14 cellular contexts compared by ENCODE assay signal in the genomic region with DNA sequence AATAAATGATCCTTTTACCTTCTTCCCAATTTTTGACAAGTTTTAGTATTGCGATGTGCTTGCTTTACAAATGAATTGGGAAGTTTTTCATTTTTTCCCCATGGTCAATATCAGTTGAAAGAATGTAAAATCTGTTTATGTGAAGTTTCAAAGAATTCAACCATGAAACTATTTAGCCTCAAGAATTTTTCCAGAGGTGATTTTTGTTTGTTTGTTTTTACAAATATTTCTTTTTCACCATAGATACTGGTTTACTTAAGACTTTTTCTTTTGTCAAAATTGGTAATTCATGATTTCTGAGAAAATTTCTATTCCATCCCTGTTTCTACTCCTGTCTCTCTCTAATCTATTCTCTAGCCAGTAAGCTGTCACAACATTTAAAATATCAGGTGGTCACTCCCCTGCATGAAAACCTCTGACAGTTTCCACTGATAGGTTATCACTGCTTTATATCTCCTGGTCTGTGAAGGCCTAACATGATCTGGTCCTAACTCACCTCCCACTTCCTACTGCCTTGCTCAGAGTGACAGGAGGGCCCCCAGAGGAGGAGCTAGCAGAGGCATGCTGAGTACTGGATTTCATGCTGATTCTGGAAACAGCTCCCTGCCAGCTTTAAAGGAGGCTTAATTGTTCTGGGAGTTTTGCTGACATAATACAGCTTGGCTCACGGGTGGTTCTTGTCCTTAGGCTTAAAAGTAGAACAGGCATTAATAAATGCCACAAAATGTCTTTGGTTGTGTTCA. TPM values are rescaled to one million over a fixed set of nuclear protein-coding genes. Genes with fewer than 3 reads are reported as not detected.
DNase-seq lines count a peak whose midpoint lies in the region; ATAC-seq and TF ChIP-seq lines count a peak whose summit lies in the region.
"Had no signal": no experiment of that assay in that cellular context is flagged by ENCODE, and none has a peak within 500 bp of the region (broad histone marks: within the 10 kb centered on the region; RNA-seq: fewer than 3 reads in every experiment).

No MANE protein-coding gene starts in this region.

- H3K27me3 Mint-ChIP-seq in activated T-cell treated with anti-CD3 and anti-CD28 coated beads, Interleukin-2, amount 50 U/mL, for 72 hours (ENCODE audit: low read depth), result peaks cover 23% of the 10 kb centered on the region

- H3K27ac Mint-ChIP-seq in activated T-cell treated with anti-CD3 and anti-CD28 coated beads, Interleukin-2, amount 50 U/mL, for 72 hours, result no peak overlapping the region
- H3K27ac Mint-ChIP-seq: activated naive CD4-positive, alpha-beta T cell treated with anti-CD3 and anti-CD28 coated beads for 36 hours had no signal

- WGBS in right cardiac atrium, result 56% methylated on average over 2 of the region's 2 CpGs

- H3K9ac ChIP-seq in adipocyte (ENCODE audit: low read length), result no peak overlapping the region

- H3K9me3 ChIP-seq in right atrium auricular region (no peaks in the 10 kb centered on the region), adipocyte (ENCODE audit: control insufficient read depth, low read length) (no peaks in the 10 kb centered on the region), right cardiac atrium (ENCODE audit: control insufficient read depth, low read length) (no peaks in the 10 kb centered on the region), upper lobe of right lung (no peaks in the 10 kb centered on the region)
- H3K9me3 ChIP-seq: neutrophil had no signal

- H3K4me1 ChIP-seq in right atrium auricular region (peaks cover 0 to 11% of the 10 kb centered on the region in 2 donors), adipocyte (ENCODE audit: control insufficient read depth, insufficient read depth, low read length) (no peaks in the 10 kb centered on the region), right cardiac atrium (ENCODE audit: control insufficient read depth, insufficient read depth, low read length) (peaks cover 2% of the 10 kb centered on the region), upper lobe of right lung (no peaks in the 10 kb centered on the region)

- H3K36me3 Mint-ChIP-seq in activated T-cell treated with anti-CD3 and anti-CD28 coated beads, Interleukin-2, amount 50 U/mL, for 72 hours (ENCODE audit: insufficient read depth in 2 of 2), result no peaks in the 10 kb centered on the region

- intact Hi-C loops in Right ventricle myocardium inferior (cut with DNase I), result no loop called here
- intact Hi-C loops in right cardiac atrium (cut with DNase I), result loop anchor here in 2 of 4 donors (10.0 kb wide), 2 partner anchors 118 to 258 kb away; a partner anchor contains a TSS
- intact Hi-C loops in upper lobe of right lung (cut with DNase I), result no loop called here

- ATAC-seq in Right ventricle myocardium inferior (peak; percentile 74), right cardiac atrium (peak; percentile 60 to 62), upper lobe of right lung (peak; percentile 66), HG02870 (IDR thresholded peaks at IDR 0.05; ENCODE audit: unreplicated experiment) (no peak), HG03460 (IDR thresholded peaks at IDR 0.05; ENCODE audit: unreplicated experiment) (no peak)
- no peak for ATAC-seq in activated T-cell treated with anti-CD3 and anti-CD28 coated beads, Interleukin-2, amount 50 U/mL, for 72 hours (replicated peaks in 1 of 2)

- H3K9me3 Mint-ChIP-seq in activated T-cell treated with anti-CD3 and anti-CD28 coated beads, Interleukin-2, amount 50 U/mL, for 72 hours, result no peaks in the 10 kb centered on the region
- H3K9me3 Mint-ChIP-seq: activated naive CD4-positive, alpha-beta T cell treated with anti-CD3 and anti-CD28 coated beads for 36 hours had no signal

- DNase-seq in Right ventricle myocardium inferior (ENCODE audit: missing footprints) (no peak), right atrium auricular region (ENCODE audit: low spot score) (no peak), adipocyte (ENCODE audit: low read depth) (peak; percentile 70), right cardiac atrium (no peak), upper lobe of right lung (no peak)
- no peak for DNase-seq in activated T-cell treated with anti-CD3 and anti-CD28 coated beads, Interleukin-2, amount 50 U/mL, for 72 hours
- DNase-seq: activated CD4-positive, alpha-beta T cell treated with anti-CD3 and anti-CD28 coated beads for 48 hours; activated naive CD4-positive, alpha-beta T cell treated with anti-CD3 and anti-CD28 coated beads for 36 hours; GDM1; kidney; NCI-H524 treated with DMSO at 0.1 percent for 48 hours had no signal

- no peaks in the 10 kb centered on the region for H3K4me1 Mint-ChIP-seq in activated T-cell treated with anti-CD3 and anti-CD28 coated beads, Interleukin-2, amount 50 U/mL, for 72 hours (ENCODE audit: low read depth)

- TF ChIP-seq CTCF in right atrium auricular region (IDR thresholded peaks at IDR 0.05), result no peak
- TF ChIP-seq CTCF in upper lobe of right lung (IDR thresholded peaks at IDR 0.05), result no peak

- H3K27me3 ChIP-seq in right atrium auricular region, result no peaks in the 10 kb centered on the region
- H3K27me3 ChIP-seq in adipocyte (replicated peaks; ENCODE audit: control insufficient read depth, insufficient read depth, low read length), result no peaks in the 10 kb centered on the region
- no peaks in the 10 kb centered on the region for H3K27me3 ChIP-seq in right cardiac atrium (ENCODE audit: control insufficient read depth, insufficient read depth)
- no peaks in the 10 kb centered on the region for H3K27me3 ChIP-seq in upper lobe of right lung

- peak overlapping the region in 1 of 2 donors; percentile 1 for H3K27ac ChIP-seq in right atrium auricular region
- no peak overlapping the region for H3K27ac ChIP-seq in right cardiac atrium (ENCODE audit: low read length)
- no peak overlapping the region for H3K27ac ChIP-seq in upper lobe of right lung
- H3K27ac ChIP-seq: neutrophil had no signal

- no peak overlapping the region for H3K4me3 ChIP-seq in right atrium auricular region
- no peak overlapping the region for H3K4me3 ChIP-seq in adipocyte (ENCODE audit: low read length)
- H3K4me3 ChIP-seq in right cardiac atrium (ENCODE audit: low read length), result no peak overlapping the region
- H3K4me3 ChIP-seq in upper lobe of right lung, result no peak overlapping the region

- H3K4me3 Mint-ChIP-seq in activated T-cell treated with anti-CD3 and anti-CD28 coated beads, Interleukin-2, amount 50 U/mL, for 72 hours, result no peak overlapping the region
- H3K4me3 Mint-ChIP-seq: activated naive CD4-positive, alpha-beta T cell treated with anti-CD3 and anti-CD28 coated beads for 36 hours had no signal

- no peaks in the 10 kb centered on the region for H3K36me3 ChIP-seq in right atrium auricular region
- no peaks in the 10 kb centered on the region for H3K36me3 ChIP-seq in adipocyte (ENCODE audit: control insufficient read depth, insufficient read depth, low read length, severe bottlenecking)
- no peaks in the 10 kb centered on the region for H3K36me3 ChIP-seq in upper lobe of right lung
- H3K36me3 ChIP-seq: neutrophil had no signal

RNA-seq across cellular contexts. Expression of a gene that starts 7.6 kb away (rescaled TPM):
- not detected for total RNA-seq in Right ventricle myocardium inferior
- total RNA-seq in right atrium auricular region, result not detected
- not detected for total RNA-seq in right cardiac atrium
- not detected for polyA plus RNA-seq in right cardiac atrium
- total RNA-seq in upper lobe of right lung, result not detected
- total RNA-seq in activated T-cell treated with anti-CD3 and anti-CD28 coated beads, Interleukin-2, amount 50 U/mL, for 72 hours, result not detected
- total RNA-seq: activated naive CD4-positive, alpha-beta T cell treated with anti-CD3 and anti-CD28 coated beads for 36 hours; kidney had no signal

RNA-seq across cellular contexts. Expression of a gene that starts 14.5 kb away (rescaled TPM):
- 41.6 TPM for total RNA-seq in Right ventricle myocardium inferior
- total RNA-seq in right atrium auricular region, result 10 to 100 TPM; 76.3 to 78.3 TPM
- 10 to 100 TPM; 40.5 to 49.7 (median 42.9) TPM for total RNA-seq in right cardiac atrium
- 46.1 TPM for polyA plus RNA-seq in right cardiac atrium
- total RNA-seq in upper lobe of right lung, result 83.8 TPM
- not detected for total RNA-seq in activated T-cell treated with anti-CD3 and anti-CD28 coated beads, Interleukin-2, amount 50 U/mL, for 72 hours
- total RNA-seq: activated naive CD4-positive, alpha-beta T cell treated with anti-CD3 and anti-CD28 coated beads for 36 hours had no signal

Comparison
In these comparisons a context has a peak if more than half of its experiments do, and no peak if none do; other contexts are left out.
1. ATAC-seq: peak in Right ventricle myocardium inferior (single experiment), right cardiac atrium (2 of 2) and upper lobe of right lung (single experiment); none in HG02870 (single experiment), activated T-cell treated with anti-CD3 and anti-CD28 coated beads, Interleukin-2, amount 50 U/mL, for 72 hours (0 of 2) and HG03460 (single experiment).
2. RNA of a gene that starts 14.5 kb away (total RNA-seq): 83.8 TPM in upper lobe of right lung (single experiment), 76.3 to 78.3 TPM in right atrium auricular region, 40.5 to 49.7 TPM in right cardiac atrium and 41.6 TPM in Right ventricle myocardium inferior (single experiment); not detected in activated T-cell treated with anti-CD3 and anti-CD28 coated beads, Interleukin-2, amount 50 U/mL, for 72 hours; every median in the first group is over 10 times any median in the second.